ENCODE assay signal across 1 cellular context in genomic region chr7:101933028-101933427, GRCh38.
TF ChIP-seq lines count a peak whose summit lies in the region.

No MANE protein-coding gene starts in this region.

TF ChIP-seq in GM12878, 131 proteins besides CTCF, POLR2A, EP300 and RAD21 (continued from another document):
- TF ChIP-seq JUNB (IDR thresholded peaks at IDR 0.05) = no peak
- TF ChIP-seq, protein P1, sequence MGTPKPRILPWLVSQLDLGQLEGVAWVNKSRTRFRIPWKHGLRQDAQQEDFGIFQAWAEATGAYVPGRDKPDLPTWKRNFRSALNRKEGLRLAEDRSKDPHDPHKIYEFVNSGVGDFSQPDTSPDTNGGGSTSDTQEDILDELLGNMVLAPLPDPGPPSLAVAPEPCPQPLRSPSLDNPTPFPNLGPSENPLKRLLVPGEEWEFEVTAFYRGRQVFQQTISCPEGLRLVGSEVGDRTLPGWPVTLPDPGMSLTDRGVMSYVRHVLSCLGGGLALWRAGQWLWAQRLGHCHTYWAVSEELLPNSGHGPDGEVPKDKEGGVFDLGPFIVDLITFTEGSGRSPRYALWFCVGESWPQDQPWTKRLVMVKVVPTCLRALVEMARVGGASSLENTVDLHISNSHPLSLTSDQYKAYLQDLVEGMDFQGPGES (IDR thresholded peaks at IDR 0.05) = no peak
- TF ChIP-seq, protein P2, sequence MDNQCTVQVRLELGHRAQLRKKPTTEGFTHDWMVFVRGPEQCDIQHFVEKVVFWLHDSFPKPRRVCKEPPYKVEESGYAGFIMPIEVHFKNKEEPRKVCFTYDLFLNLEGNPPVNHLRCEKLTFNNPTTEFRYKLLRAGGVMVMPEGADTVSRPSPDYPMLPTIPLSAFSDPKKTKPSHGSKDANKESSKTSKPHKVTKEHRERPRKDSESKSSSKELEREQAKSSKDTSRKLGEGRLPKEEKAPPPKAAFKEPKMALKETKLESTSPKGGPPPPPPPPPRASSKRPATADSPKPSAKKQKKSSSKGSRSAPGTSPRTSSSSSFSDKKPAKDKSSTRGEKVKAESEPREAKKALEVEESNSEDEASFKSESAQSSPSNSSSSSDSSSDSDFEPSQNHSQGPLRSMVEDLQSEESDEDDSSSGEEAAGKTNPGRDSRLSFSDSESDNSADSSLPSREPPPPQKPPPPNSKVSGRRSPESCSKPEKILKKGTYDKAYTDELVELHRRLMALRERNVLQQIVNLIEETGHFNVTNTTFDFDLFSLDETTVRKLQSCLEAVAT (IDR thresholded peaks at IDR 0.05) = no peak
